ENCODE assay signal across 1 cellular context in the genomic region with DNA sequence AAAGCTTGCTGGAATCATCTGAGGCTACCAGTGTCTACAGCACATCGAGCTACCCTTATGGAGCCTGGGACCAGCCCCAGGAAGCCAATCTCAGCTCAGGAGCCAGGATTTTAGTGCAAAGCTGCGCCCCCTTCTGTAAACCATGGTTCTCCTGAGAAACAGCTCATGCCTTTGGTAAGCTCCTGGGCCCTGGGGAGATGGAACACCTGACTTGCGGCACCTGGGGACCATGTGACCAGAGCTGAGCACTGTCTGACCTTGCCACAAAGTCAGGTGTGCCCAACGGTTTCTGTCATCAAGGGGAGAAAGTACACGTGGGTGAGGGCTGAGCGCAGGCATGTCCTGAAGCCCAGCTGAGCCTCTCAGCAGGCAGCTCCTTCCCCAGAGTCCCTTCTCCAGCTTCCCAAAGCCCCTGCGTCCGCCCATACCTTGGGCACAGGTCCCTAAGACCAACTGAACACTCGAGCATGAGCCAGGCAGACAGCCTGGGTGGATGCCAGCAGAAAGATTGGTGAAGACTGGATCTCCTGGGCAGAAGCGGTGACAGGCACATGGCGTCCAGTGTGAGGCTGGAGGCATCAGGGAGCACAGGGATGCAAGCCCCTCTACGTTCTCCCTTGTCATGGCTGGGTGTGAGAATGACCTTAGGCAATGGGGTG.
TF ChIP-seq lines count a peak whose summit lies in the region.

No MANE protein-coding gene starts in this region.

TF ChIP-seq in WTC11, 78 proteins besides CTCF, POLR2A, EP300 and RAD21 (continued from another document):
- TF ChIP-seq, protein P1, sequence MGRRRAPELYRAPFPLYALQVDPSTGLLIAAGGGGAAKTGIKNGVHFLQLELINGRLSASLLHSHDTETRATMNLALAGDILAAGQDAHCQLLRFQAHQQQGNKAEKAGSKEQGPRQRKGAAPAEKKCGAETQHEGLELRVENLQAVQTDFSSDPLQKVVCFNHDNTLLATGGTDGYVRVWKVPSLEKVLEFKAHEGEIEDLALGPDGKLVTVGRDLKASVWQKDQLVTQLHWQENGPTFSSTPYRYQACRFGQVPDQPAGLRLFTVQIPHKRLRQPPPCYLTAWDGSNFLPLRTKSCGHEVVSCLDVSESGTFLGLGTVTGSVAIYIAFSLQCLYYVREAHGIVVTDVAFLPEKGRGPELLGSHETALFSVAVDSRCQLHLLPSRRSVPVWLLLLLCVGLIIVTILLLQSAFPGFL (CRISPR knock-in tag; IDR thresholded peaks at IDR 0.05; ENCODE audit: borderline replicate concordance) = no peak
- TF ChIP-seq, protein P2, sequence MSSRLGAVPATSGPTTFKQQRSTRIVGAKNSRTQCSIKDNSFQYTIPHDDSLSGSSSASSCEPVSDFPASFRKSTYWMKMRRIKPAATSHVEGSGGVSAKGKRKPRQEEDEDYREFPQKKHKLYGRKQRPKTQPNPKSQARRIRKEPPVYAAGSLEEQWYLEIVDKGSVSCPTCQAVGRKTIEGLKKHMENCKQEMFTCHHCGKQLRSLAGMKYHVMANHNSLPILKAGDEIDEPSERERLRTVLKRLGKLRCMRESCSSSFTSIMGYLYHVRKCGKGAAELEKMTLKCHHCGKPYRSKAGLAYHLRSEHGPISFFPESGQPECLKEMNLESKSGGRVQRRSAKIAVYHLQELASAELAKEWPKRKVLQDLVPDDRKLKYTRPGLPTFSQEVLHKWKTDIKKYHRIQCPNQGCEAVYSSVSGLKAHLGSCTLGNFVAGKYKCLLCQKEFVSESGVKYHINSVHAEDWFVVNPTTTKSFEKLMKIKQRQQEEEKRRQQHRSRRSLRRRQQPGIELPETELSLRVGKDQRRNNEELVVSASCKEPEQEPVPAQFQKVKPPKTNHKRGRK (CRISPR knock-in tag; IDR thresholded peaks at IDR 0.05; ENCODE audit: borderline replicate concordance) = no peak
- no peak for TF ChIP-seq ZNF138 (CRISPR knock-in tag; conservative IDR thresholded peaks at IDR 0.05)
- TF ChIP-seq OVOL2 (CRISPR knock-in tag; IDR thresholded peaks at IDR 0.05; ENCODE audit: borderline replicate concordance) = no peak
